ENCODE assay signal across 1 cellular context in the genomic region with DNA sequence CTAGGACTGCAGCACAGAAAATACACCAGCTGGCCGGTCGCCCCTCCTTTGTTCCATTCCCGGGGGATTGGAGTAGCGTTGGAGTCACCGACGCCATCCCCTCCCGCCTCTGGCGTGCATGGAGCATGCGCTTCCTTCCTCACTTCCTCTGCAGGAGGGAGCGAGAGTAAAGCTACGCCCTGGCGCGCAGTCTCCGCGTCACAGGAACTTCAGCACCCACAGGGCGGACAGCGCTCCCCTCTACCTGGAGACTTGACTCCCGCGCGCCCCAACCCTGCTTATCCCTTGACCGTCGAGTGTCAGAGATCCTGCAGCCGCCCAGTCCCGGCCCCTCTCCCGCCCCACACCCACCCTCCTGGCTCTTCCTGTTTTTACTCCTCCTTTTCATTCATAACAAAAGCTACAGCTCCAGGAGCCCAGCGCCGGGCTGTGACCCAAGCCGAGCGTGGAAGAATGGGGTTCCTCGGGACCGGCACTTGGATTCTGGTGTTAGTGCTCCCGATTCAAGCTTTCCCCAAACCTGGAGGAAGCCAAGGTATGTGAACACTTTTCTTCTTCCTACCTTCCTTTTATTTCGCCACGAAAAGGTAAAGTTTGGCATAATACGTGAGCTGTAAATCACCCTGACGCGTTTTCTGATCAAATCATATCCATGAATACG.
TF ChIP-seq lines count a peak whose summit lies in the region.

A gene (plus strand): TSS at position 201 of the 661 bp plus-strand sequence. CDS start 253 bp downstream, at position 454.

TF ChIP-seq in H1, 55 proteins besides CTCF, POLR2A, EP300 and RAD21 (continued from another document):
- TF ChIP-seq ASH2L (IDR thresholded peaks at IDR 0.05; ENCODE audit: low read length) (peak; percentile 82), SIX5 (IDR thresholded peaks at IDR 0.05; ENCODE audit: low read depth, low read length) (no peak), TBP (IDR thresholded peaks at IDR 0.05; ENCODE audit: low read depth, low read length) (peak; percentile 78), GTF2F1 (IDR thresholded peaks at IDR 0.05; ENCODE audit: borderline replicate concordance, low read depth, low read length) (peak; percentile 79; the same call in 1 of the 2 replicates), EGR1 (IDR thresholded peaks at IDR 0.05; ENCODE audit: borderline replicate concordance, low read depth, low read length) (peak; percentile 13; the same call in 1 of the 2 replicates), GABPA (IDR thresholded peaks at IDR 0.05; ENCODE audit: borderline replicate concordance, insufficient read depth, low read length) (no peak), CTBP2 (IDR thresholded peaks at IDR 0.05; ENCODE audit: borderline replicate concordance, insufficient read depth, insufficient read length, low read length) (peak; percentile 65), SAP30 (IDR thresholded peaks at IDR 0.05; ENCODE audit: insufficient read depth, insufficient replicate concordance, low read length) (peak; percentile 56), ZNF274 (IDR thresholded peaks at IDR 0.05; ENCODE audit: borderline replicate concordance, extremely low read depth, low read length) (no peak), KDM4A (IDR thresholded peaks at IDR 0.05; ENCODE audit: low read depth, low read length, severe bottlenecking) (peak; percentile 90), CHD2 (IDR thresholded peaks at IDR 0.05; ENCODE audit: low read length) (peak; percentile 78), CEBPB (IDR thresholded peaks at IDR 0.05; ENCODE audit: low read depth, low read length) (no peak; the same call in 1 of the 2 replicates), TEAD4 (IDR thresholded peaks at IDR 0.05; ENCODE audit: low read depth, low read length) (peak; percentile 32; the same call in 1 of the 2 replicates), SIRT6 (IDR thresholded peaks at IDR 0.05; ENCODE audit: low read length) (no peak), NANOG (IDR thresholded peaks at IDR 0.05; ENCODE audit: insufficient read depth, low read depth, low read length, poor library complexity, severe bottlenecking) (no peak), BRCA1 (IDR thresholded peaks at IDR 0.05; ENCODE audit: low read depth, low read length) (no peak), PHF8 (conservative IDR thresholded peaks at IDR 0.05; ENCODE audit: low read depth, low read length) (peak; percentile 55), JUN (IDR thresholded peaks at IDR 0.05; ENCODE audit: low read depth, low read length) (no peak), TAF1 (IDR thresholded peaks at IDR 0.05; ENCODE audit: low read depth, low read length) (peak; percentile 82), CREB1 (IDR thresholded peaks at IDR 0.05) (peak; percentile 99), MAFK (IDR thresholded peaks at IDR 0.05; ENCODE audit: low read depth, low read length) (no peak), TAF7 (optimal IDR thresholded peaks at IDR 0.05; ENCODE audit: borderline replicate concordance, low read depth, low read length) (peak; percentile 19), KDM5A (IDR thresholded peaks at IDR 0.05; ENCODE audit: low read length) (peak; percentile 21; the same call in 1 of the 2 replicates), NRF1 (IDR thresholded peaks at IDR 0.05; ENCODE audit: low read depth, low read length) (peak; percentile 58)
- TF ChIP-seq, protein P1, sequence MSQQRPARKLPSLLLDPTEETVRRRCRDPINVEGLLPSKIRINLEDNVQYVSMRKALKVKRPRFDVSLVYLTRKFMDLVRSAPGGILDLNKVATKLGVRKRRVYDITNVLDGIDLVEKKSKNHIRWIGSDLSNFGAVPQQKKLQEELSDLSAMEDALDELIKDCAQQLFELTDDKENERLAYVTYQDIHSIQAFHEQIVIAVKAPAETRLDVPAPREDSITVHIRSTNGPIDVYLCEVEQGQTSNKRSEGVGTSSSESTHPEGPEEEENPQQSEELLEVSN (IDR thresholded peaks at IDR 0.05): peak; percentile 94
- TF ChIP-seq, protein P2, sequence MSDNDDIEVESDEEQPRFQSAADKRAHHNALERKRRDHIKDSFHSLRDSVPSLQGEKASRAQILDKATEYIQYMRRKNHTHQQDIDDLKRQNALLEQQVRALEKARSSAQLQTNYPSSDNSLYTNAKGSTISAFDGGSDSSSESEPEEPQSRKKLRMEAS (IDR thresholded peaks at IDR 0.05): peak; percentile 96
- TF ChIP-seq, protein P3, sequence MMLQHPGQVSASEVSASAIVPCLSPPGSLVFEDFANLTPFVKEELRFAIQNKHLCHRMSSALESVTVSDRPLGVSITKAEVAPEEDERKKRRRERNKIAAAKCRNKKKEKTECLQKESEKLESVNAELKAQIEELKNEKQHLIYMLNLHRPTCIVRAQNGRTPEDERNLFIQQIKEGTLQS (IDR thresholded peaks at IDR 0.05; ENCODE audit: insufficient read depth, low read depth, low read length): 0 out of 2 replicates have a peak, but pooled peaks have one; percentile 60
TF ChIP-seq in H1: peak in this region for 25.
